In the genomic region with DNA sequence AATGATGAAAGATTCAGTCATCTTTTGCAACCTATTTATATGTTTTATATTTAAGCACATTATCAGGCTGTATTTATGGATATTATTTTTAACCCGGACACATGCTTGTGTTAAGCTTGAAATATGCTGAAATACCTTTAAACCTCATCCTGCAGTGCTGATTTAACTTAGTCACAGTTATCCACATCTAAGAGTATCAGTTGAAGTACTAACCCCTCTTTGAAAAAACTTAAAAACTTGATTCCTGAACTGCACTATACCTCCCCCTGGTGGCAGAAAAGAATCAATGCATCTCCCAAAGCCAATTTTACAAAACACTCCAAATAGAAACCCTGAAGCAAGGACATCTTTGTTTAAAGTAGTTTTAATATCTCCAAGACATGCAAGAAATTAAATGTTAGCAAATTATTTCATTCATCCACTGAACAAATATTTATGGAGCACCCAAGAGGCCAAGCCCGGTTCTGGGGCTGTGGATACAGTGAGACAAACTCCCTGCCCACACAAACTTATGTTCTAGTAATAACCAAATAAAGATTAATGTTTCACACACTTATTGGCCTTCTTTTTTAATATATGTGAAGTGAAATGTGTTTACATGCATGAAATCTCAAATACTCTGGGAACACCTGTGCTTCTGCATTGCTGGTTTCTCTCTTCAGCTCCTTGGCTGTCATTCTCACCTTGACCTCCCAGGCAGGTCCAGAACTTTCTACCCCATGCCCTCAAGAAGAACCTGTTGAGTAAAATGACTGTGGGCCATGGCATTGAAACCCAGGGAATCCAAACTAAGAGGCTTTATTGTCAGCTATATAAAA, we compare ENCODE assay signal across 1 cellular context.
TF ChIP-seq lines count a peak whose summit lies in the region.

No MANE protein-coding gene starts in this region.

TF ChIP-seq in HEK293, 187 proteins besides CTCF, POLR2A, EP300 and RAD21 (continued from another document):
- no peak for TF ChIP-seq ZNF571 (tag by site-specific recombination; IDR thresholded peaks at IDR 0.05)
- no peak for TF ChIP-seq ZNF76 (tag by site-specific recombination; IDR thresholded peaks at IDR 0.05; ENCODE audit: borderline replicate concordance, low read depth)
- TF ChIP-seq ZNF623 (tag by site-specific recombination; IDR thresholded peaks at IDR 0.05), result no peak
- TF ChIP-seq SP7 (tag by site-specific recombination; IDR thresholded peaks at IDR 0.05), result no peak
- no peak for TF ChIP-seq ZNF223 (tag by site-specific recombination; IDR thresholded peaks at IDR 0.05)
- TF ChIP-seq, protein P1, sequence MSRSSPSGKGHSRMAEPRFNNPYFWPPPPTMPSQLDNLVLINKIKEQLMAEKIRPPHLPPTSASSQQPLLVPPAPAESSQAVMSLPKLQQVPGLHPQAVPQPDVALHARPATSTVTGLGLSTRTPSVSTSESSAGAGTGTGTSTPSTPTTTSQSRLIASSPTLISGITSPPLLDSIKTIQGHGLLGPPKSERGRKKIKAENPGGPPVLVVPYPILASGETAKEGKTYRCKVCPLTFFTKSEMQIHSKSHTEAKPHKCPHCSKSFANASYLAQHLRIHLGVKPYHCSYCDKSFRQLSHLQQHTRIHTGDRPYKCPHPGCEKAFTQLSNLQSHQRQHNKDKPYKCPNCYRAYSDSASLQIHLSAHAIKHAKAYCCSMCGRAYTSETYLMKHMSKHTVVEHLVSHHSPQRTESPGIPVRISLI (tag by site-specific recombination; IDR thresholded peaks at IDR 0.05), result no peak; the same call in 1 of the 2 replicates
- TF ChIP-seq ZNF335 (tag by site-specific recombination; conservative IDR thresholded peaks at IDR 0.05), result no peak
- no peak for TF ChIP-seq ZNF776 (tag by site-specific recombination; IDR thresholded peaks at IDR 0.05; ENCODE audit: borderline replicate concordance)
- TF ChIP-seq ZNF10 (tag by site-specific recombination; IDR thresholded peaks at IDR 0.05), result peak; percentile 98
- TF ChIP-seq GLI2 (tag by site-specific recombination; IDR thresholded peaks at IDR 0.05; ENCODE audit: borderline replicate concordance, low read depth), result no peak
- peak; percentile 41; the same call in 1 of the 2 replicates for TF ChIP-seq ZNF660 (tag by site-specific recombination; IDR thresholded peaks at IDR 0.05)
- peak; percentile 70; the same call in 1 of the 2 replicates for TF ChIP-seq SCRT2 (tag by site-specific recombination; IDR thresholded peaks at IDR 0.05)
- TF ChIP-seq, protein P2, sequence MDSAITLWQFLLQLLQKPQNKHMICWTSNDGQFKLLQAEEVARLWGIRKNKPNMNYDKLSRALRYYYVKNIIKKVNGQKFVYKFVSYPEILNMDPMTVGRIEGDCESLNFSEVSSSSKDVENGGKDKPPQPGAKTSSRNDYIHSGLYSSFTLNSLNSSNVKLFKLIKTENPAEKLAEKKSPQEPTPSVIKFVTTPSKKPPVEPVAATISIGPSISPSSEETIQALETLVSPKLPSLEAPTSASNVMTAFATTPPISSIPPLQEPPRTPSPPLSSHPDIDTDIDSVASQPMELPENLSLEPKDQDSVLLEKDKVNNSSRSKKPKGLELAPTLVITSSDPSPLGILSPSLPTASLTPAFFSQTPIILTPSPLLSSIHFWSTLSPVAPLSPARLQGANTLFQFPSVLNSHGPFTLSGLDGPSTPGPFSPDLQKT (IDR thresholded peaks at IDR 0.05; ENCODE audit: borderline replicate concordance, low read depth, low read length), result no peak
- no peak for TF ChIP-seq ZFHX2 (tag by site-specific recombination; conservative IDR thresholded peaks at IDR 0.05)
- no peak for TF ChIP-seq ZBTB8A (tag by site-specific recombination; IDR thresholded peaks at IDR 0.05)
- TF ChIP-seq, protein P3, sequence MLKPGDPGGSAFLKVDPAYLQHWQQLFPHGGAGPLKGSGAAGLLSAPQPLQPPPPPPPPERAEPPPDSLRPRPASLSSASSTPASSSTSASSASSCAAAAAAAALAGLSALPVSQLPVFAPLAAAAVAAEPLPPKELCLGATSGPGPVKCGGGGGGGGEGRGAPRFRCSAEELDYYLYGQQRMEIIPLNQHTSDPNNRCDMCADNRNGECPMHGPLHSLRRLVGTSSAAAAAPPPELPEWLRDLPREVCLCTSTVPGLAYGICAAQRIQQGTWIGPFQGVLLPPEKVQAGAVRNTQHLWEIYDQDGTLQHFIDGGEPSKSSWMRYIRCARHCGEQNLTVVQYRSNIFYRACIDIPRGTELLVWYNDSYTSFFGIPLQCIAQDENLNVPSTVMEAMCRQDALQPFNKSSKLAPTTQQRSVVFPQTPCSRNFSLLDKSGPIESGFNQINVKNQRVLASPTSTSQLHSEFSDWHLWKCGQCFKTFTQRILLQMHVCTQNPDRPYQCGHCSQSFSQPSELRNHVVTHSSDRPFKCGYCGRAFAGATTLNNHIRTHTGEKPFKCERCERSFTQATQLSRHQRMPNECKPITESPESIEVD (tag by site-specific recombination; IDR thresholded peaks at IDR 0.05), result no peak
- TF ChIP-seq, protein P4, sequence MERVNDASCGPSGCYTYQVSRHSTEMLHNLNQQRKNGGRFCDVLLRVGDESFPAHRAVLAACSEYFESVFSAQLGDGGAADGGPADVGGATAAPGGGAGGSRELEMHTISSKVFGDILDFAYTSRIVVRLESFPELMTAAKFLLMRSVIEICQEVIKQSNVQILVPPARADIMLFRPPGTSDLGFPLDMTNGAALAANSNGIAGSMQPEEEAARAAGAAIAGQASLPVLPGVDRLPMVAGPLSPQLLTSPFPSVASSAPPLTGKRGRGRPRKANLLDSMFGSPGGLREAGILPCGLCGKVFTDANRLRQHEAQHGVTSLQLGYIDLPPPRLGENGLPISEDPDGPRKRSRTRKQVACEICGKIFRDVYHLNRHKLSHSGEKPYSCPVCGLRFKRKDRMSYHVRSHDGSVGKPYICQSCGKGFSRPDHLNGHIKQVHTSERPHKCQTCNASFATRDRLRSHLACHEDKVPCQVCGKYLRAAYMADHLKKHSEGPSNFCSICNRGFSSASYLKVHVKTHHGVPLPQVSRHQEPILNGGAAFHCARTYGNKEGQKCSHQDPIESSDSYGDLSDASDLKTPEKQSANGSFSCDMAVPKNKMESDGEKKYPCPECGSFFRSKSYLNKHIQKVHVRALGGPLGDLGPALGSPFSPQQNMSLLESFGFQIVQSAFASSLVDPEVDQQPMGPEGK (tag by site-specific recombination; IDR thresholded peaks at IDR 0.05), result no peak
- TF ChIP-seq ZNF133 (tag by site-specific recombination; IDR thresholded peaks at IDR 0.05), result no peak
- no peak for TF ChIP-seq ZNF830 (tag by site-specific recombination; IDR thresholded peaks at IDR 0.05; ENCODE audit: low read depth)
- TF ChIP-seq ZEB2 (tag by site-specific recombination; IDR thresholded peaks at IDR 0.05), result no peak
- no peak for TF ChIP-seq SP2 (tag by site-specific recombination; IDR thresholded peaks at IDR 0.05)
- TF ChIP-seq ZNF654 (tag by site-specific recombination; IDR thresholded peaks at IDR 0.05; ENCODE audit: low read depth), result peak; percentile 78
